ENCODE assay signal across 20 cellular contexts in genomic region chr1:223052931-223053330, GRCh38.
DNase-seq lines count a peak whose midpoint lies in the region; ATAC-seq and TF ChIP-seq lines count a peak whose summit lies in the region.
"Had no signal": no experiment of that assay in that cellular context is flagged by ENCODE, and none has a peak within 500 bp of the region (broad histone marks: within the 10 kb centered on the region; RNA-seq: fewer than 3 reads in every experiment).

No MANE protein-coding gene starts in this region.

- no peaks in the 10 kb centered on the region for H3K36me3 Mint-ChIP-seq in activated T-cell treated with anti-CD3 and anti-CD28 coated beads, Interleukin-2, amount 50 U/mL, for 4 hours (ENCODE audit: insufficient read depth)
- H3K36me3 Mint-ChIP-seq: stimulated activated effector memory CD8-positive, alpha-beta T cell treated with anti-CD3 and anti-CD28 coated beads, Interleukin-12 subunit alpha, Interleukin-12 subunit beta, amount 100 ng/mL, for 72 hours; T-cell had no signal

- H3K4me3 Mint-ChIP-seq in activated T-cell treated with anti-CD3 and anti-CD28 coated beads, Interleukin-2, amount 50 U/mL, for 4 hours = no peak overlapping the region
- H3K4me3 Mint-ChIP-seq: activated naive CD8-positive, alpha-beta T cell treated with anti-CD3 and anti-CD28 coated beads, Interleukin-2, amount 50 U/mL, for 24 hours; dendritic cell treated with granulocyte-macrophage colony-stimulating factor and Interleukin-4, amounts not matched to agents 40 ng/mL and 50 ng/mL, for 4 days; stimulated activated effector memory CD8-positive, alpha-beta T cell treated with anti-CD3 and anti-CD28 coated beads, Interleukin-12 subunit alpha, Interleukin-12 subunit beta, amount 100 ng/mL, for 72 hours; T-cell had no signal

- DNase-seq in ELR (ENCODE audit: low read depth) (peak; percentile 21), NCI-H524 treated with DMSO at 0.1 percent for 48 hours (lab: John Stamatoyannopoulos, UW) (peak; percentile 79), epithelial cell of esophagus (ENCODE audit: low read depth) (peak; percentile 51), renal cortical epithelial cell (ENCODE audit: low read depth) (peak; percentile 18), GM13977 (ENCODE audit: low spot score) (no peak), NCI-H2227 treated with DMSO at 0.1 percent for 48 hours (lab: John Stamatoyannopoulos, UW) (no peak), mesenchymal stem cell (no peak)
- DNase-seq in activated T-cell treated with anti-CD3 and anti-CD28 coated beads, Interleukin-2, amount 50 U/mL, for 4 hours = no peak
- DNase-seq: activated CD4-positive, alpha-beta T cell treated with anti-CD3 and anti-CD28 coated beads for 4 hours; activated naive CD8-positive, alpha-beta T cell treated with anti-CD3 and anti-CD28 coated beads, Interleukin-2, amount 50 U/mL, for 24 hours; gastrocnemius medialis; kidney; NCI-H1417; nucleus accumbens; SHP77; T-cell had no signal

- TF ChIP-seq CTCF in epithelial cell of esophagus (IDR thresholded peaks at IDR 0.05; ENCODE audit: insufficient read depth, low read depth, low read length, missing control alignments) = no peak
- TF ChIP-seq CTCF in GM13977 (IDR thresholded peaks at IDR 0.05; ENCODE audit: extremely low read depth, insufficient read depth, missing control alignments) = no peak

- no peak overlapping the region for H3K27ac ChIP-seq in mesenchymal stem cell (ENCODE audit: low read length, poor library complexity, severe bottlenecking)
- H3K27ac ChIP-seq: gastrocnemius medialis had no signal

- ATAC-seq in activated T-cell treated with anti-CD3 and anti-CD28 coated beads, Interleukin-2, amount 50 U/mL, for 4 hours = no peak
- ATAC-seq: activated naive CD8-positive, alpha-beta T cell treated with anti-CD3 and anti-CD28 coated beads, Interleukin-2, amount 50 U/mL, for 24 hours; gastrocnemius medialis; HCT116; stimulated activated effector memory CD8-positive, alpha-beta T cell treated with anti-CD3 and anti-CD28 coated beads, Interleukin-12 subunit alpha, Interleukin-12 subunit beta, amount 100 ng/mL, for 72 hours; T-cell had no signal

- H4K8ac ChIP-seq in mesenchymal stem cell (ENCODE audit: low read length) = no peak overlapping the region

- H3K9me3 Mint-ChIP-seq in activated T-cell treated with anti-CD3 and anti-CD28 coated beads, Interleukin-2, amount 50 U/mL, for 4 hours = no peaks in the 10 kb centered on the region
- H3K9me3 Mint-ChIP-seq: activated naive CD8-positive, alpha-beta T cell treated with anti-CD3 and anti-CD28 coated beads, Interleukin-2, amount 50 U/mL, for 24 hours; dendritic cell treated with granulocyte-macrophage colony-stimulating factor and Interleukin-4, amounts not matched to agents 40 ng/mL and 50 ng/mL, for 4 days; stimulated activated effector memory CD8-positive, alpha-beta T cell treated with anti-CD3 and anti-CD28 coated beads, Interleukin-12 subunit alpha, Interleukin-12 subunit beta, amount 100 ng/mL, for 72 hours; T-cell had no signal

- no peaks in the 10 kb centered on the region for H3K27me3 Mint-ChIP-seq in activated T-cell treated with anti-CD3 and anti-CD28 coated beads, Interleukin-2, amount 50 U/mL, for 4 hours (ENCODE audit: low read depth)
- H3K27me3 Mint-ChIP-seq: dendritic cell treated with granulocyte-macrophage colony-stimulating factor and Interleukin-4, amounts not matched to agents 40 ng/mL and 50 ng/mL, for 4 days had no signal

- H2BK5ac ChIP-seq in mesenchymal stem cell (ENCODE audit: low read depth, low read length, poor library complexity, severe bottlenecking) = no peak overlapping the region

- WGBS in mesenchymal stem cell = 72% methylated on average over 5 of the region's 5 CpGs

- H2AK5ac ChIP-seq in mesenchymal stem cell (ENCODE audit: low read length, severe bottlenecking) = no peak overlapping the region

- H3K4me3 ChIP-seq in epithelial cell of esophagus (ENCODE audit: low read length) = no peak overlapping the region
- H3K4me3 ChIP-seq in mesenchymal stem cell (ENCODE audit: insufficient read depth in 1 of 2, low read depth in 1 of 2, low read length in 2 of 2) = no peak overlapping the region
- H3K4me3 ChIP-seq: gastrocnemius medialis, lung had no signal

- no peak overlapping the region for H3K4me2 ChIP-seq in mesenchymal stem cell (ENCODE audit: low read length, poor library complexity, severe bottlenecking)

- no peak overlapping the region for H2BK120ac ChIP-seq in mesenchymal stem cell (ENCODE audit: low read depth, low read length)

- H3K9ac ChIP-seq in mesenchymal stem cell (ENCODE audit: low read length) = no peak overlapping the region

- H3K27me3 ChIP-seq in mesenchymal stem cell (ENCODE audit: control insufficient read depth in 1 of 2, insufficient read depth in 1 of 2, low read length in 2 of 2) = peaks cover 17 to 19% of the 10 kb centered on the region in 2 experiments
- H3K27me3 ChIP-seq: gastrocnemius medialis had no signal

- no peaks in the 10 kb centered on the region for H3K4me1 ChIP-seq in mesenchymal stem cell (ENCODE audit: control insufficient read depth, insufficient read depth, low read depth, low read length)
- H3K4me1 ChIP-seq: gastrocnemius medialis had no signal

- H2BK15ac ChIP-seq in mesenchymal stem cell (ENCODE audit: low read depth, poor library complexity, severe bottlenecking) = no peak overlapping the region

- H2AFZ ChIP-seq in mesenchymal stem cell (ENCODE audit: low read depth, low read length) = no peak overlapping the region

- no peak overlapping the region for H2BK12ac ChIP-seq in mesenchymal stem cell (ENCODE audit: low read length in 2 of 2)

- H3K4ac ChIP-seq in mesenchymal stem cell (ENCODE audit: low read depth in 1 of 2, low read length in 2 of 2) = no peak overlapping the region

- H4K91ac ChIP-seq in mesenchymal stem cell (ENCODE audit: low read length) = no peak overlapping the region

- no peak overlapping the region for H3K18ac ChIP-seq in mesenchymal stem cell (ENCODE audit: low read depth in 1 of 2, low read length in 2 of 2)

- no peaks in the 10 kb centered on the region for H3K9me3 ChIP-seq in mesenchymal stem cell (ENCODE audit: control insufficient read depth, low read length)
- H3K9me3 ChIP-seq: gastrocnemius medialis had no signal

- H3K23ac ChIP-seq in mesenchymal stem cell (ENCODE audit: low read length in 2 of 2) = no peak overlapping the region

- no peaks in the 10 kb centered on the region for H3K36me3 ChIP-seq in mesenchymal stem cell (ENCODE audit: control insufficient read depth in 1 of 2, insufficient read depth in 2 of 2, low read depth in 1 of 2, low read length in 2 of 2)
- H3K36me3 ChIP-seq: gastrocnemius medialis had no signal

- no peaks in the 10 kb centered on the region for H3K4me1 Mint-ChIP-seq in activated T-cell treated with anti-CD3 and anti-CD28 coated beads, Interleukin-2, amount 50 U/mL, for 4 hours (ENCODE audit: low read depth)
- H3K4me1 Mint-ChIP-seq: activated naive CD8-positive, alpha-beta T cell treated with anti-CD3 and anti-CD28 coated beads, Interleukin-2, amount 50 U/mL, for 24 hours; stimulated activated effector memory CD8-positive, alpha-beta T cell treated with anti-CD3 and anti-CD28 coated beads, Interleukin-12 subunit alpha, Interleukin-12 subunit beta, amount 100 ng/mL, for 72 hours; T-cell had no signal

- no peak overlapping the region for H3K14ac ChIP-seq in mesenchymal stem cell (ENCODE audit: low read length in 2 of 2)

- no peaks in the 10 kb centered on the region for H3K79me1 ChIP-seq in mesenchymal stem cell (replicated peaks; ENCODE audit: low read length, poor library complexity, severe bottlenecking)

- in situ Hi-C loops in GM13977 (cut with MboI; ENCODE audit: low pct_unique_long_range_greater_than_20kb, low sequenced_read_pairs, unreplicated experiment) = no loop called here

Comparison
In these comparisons a context has a peak if more than half of its experiments do, and no peak if none do; other contexts are left out.
1. DNase-seq: peak in ELR (single experiment), NCI-H524 treated with DMSO at 0.1 percent for 48 hours (single experiment), epithelial cell of esophagus (single experiment) and renal cortical epithelial cell (single experiment); none in GM13977 (single experiment), NCI-H2227 treated with DMSO at 0.1 percent for 48 hours (single experiment), activated T-cell treated with anti-CD3 and anti-CD28 coated beads, Interleukin-2, amount 50 U/mL, for 4 hours (single experiment) and mesenchymal stem cell (single experiment).